In genomic region chr14:20164462-20164861, GRCh38 we compare ENCODE assay signal across 40 cellular contexts. TPM values are rescaled to one million over a fixed set of nuclear protein-coding genes. Genes with fewer than 3 reads are reported as not detected.
"Had no signal": no experiment of that assay in that cellular context is flagged by ENCODE, and none has a peak within 500 bp of the region (broad histone marks: within the 10 kb centered on the region; RNA-seq: fewer than 3 reads in every experiment).

No MANE protein-coding gene starts in this region.

- H3K27me3 Mint-ChIP-seq: activated CD4-positive, alpha-beta T cell treated with anti-CD3 and anti-CD28 coated beads, Interleukin-2, amount 10 ng/mL, durations not matched to agents 24 days and 14 days had no signal

- H3K36me3 Mint-ChIP-seq: activated CD4-positive, alpha-beta memory T cell treated with anti-CD3 and anti-CD28 coated beads for 36 hours; activated naive CD8-positive, alpha-beta T cell treated with anti-CD3 and anti-CD28 coated beads for 36 hours had no signal

- H3K4me3 Mint-ChIP-seq: activated B cell treated with CpG ODN at 0.5 μM for 24 hours; activated CD4-positive, alpha-beta memory T cell treated with anti-CD3 and anti-CD28 coated beads for 36 hours; activated CD4-positive, alpha-beta T cell treated with anti-CD3 and anti-CD28 coated beads, Interleukin-2, amount 10 ng/mL, durations not matched to agents 24 days and 14 days; activated CD8-positive, alpha-beta T cell treated with anti-CD3 and anti-CD28 coated beads for 36 hours; activated naive CD4-positive, alpha-beta T cell treated with anti-CD3 and anti-CD28 coated beads for 36 hours; activated naive CD8-positive, alpha-beta T cell treated with anti-CD3 and anti-CD28 coated beads for 36 hours; activated T-cell treated with anti-CD3 and anti-CD28 coated beads, Interleukin-2, amount 50 U/mL, for 4 hours; activated T-cell treated with anti-CD3 and anti-CD28 coated beads, Interleukin-2, amount 50 U/mL, for 72 hours; activated T-helper 1 cell treated with anti-CD3 and anti-CD28 coated beads, Interleukin-12 subunit alpha, Interleukin-12 subunit beta, Interleukin-2, Interleukin-4 antibody, amounts not matched to agents 30 ng/mL and 10 ng/mL and 1 ng/mL, durations not matched to agents 14 hours and 24 hours and 36 hours; activated T-helper 17 cell treated with anti-CD3 and anti-CD28 coated beads, Interleukin-2, amount 50 U/mL, for 72 hours; central memory CD8-positive, alpha-beta T cell; T-helper 1 cell treated with Interleukin-12 subunit alpha and Interleukin-12 subunit beta and Interleukin-4 antibody, amounts not matched to agents 30 μg/mL and 1 μg/mL, for 36 hours; T-helper 2 cell treated with Interferon-gamma antibody and Interleukin-4, amounts not matched to agents 5 μg/mL and 100 μg/mL, for 36 hours had no signal

- H3K4me3 ChIP-seq: adrenal gland, body of pancreas, breast epithelium had no signal

- H3K27ac ChIP-seq: adrenal gland, body of pancreas, brain microvascular endothelial cell, breast epithelium, VCaP had no signal

- H3K27ac Mint-ChIP-seq: activated B cell treated with CpG ODN at 0.5 μM for 24 hours; activated CD4-positive, alpha-beta memory T cell treated with anti-CD3 and anti-CD28 coated beads for 36 hours; activated CD4-positive, alpha-beta T cell treated with anti-CD3 and anti-CD28 coated beads, Interleukin-2, amount 10 ng/mL, durations not matched to agents 24 days and 14 days; activated CD8-positive, alpha-beta T cell treated with anti-CD3 and anti-CD28 coated beads for 36 hours; activated naive CD4-positive, alpha-beta T cell treated with anti-CD3 and anti-CD28 coated beads for 36 hours; activated naive CD4-positive, alpha-beta T cell treated with anti-CD3 and anti-CD28 coated beads, Interleukin-2, amount 50 U/mL, for 72 hours; activated naive CD8-positive, alpha-beta T cell treated with anti-CD3 and anti-CD28 coated beads for 36 hours; activated T-cell treated with anti-CD3 and anti-CD28 coated beads, Interleukin-2, amount 50 U/mL, for 72 hours; activated T-helper 1 cell treated with anti-CD3 and anti-CD28 coated beads, Interleukin-12 subunit alpha, Interleukin-12 subunit beta, Interleukin-2, Interleukin-4 antibody, amounts not matched to agents 30 ng/mL and 10 ng/mL and 1 ng/mL, durations not matched to agents 14 hours and 24 hours and 36 hours; activated T-helper 17 cell treated with anti-CD3 and anti-CD28 coated beads, Interleukin-2, amount 50 U/mL, for 72 hours; T-helper 1 cell treated with Interleukin-12 subunit alpha and Interleukin-12 subunit beta and Interleukin-4 antibody, amounts not matched to agents 30 μg/mL and 1 μg/mL, for 36 hours; T-helper 2 cell treated with Interferon-gamma antibody and Interleukin-4, amounts not matched to agents 5 μg/mL and 100 μg/mL, for 36 hours had no signal

- H3K36me3 ChIP-seq: adrenal gland, brain microvascular endothelial cell, breast epithelium had no signal

- ATAC-seq: activated CD8-positive, alpha-beta T cell treated with anti-CD3 and anti-CD28 coated beads for 36 hours; activated naive CD4-positive, alpha-beta T cell treated with anti-CD3 and anti-CD28 coated beads, Interleukin-2, amount 50 U/mL, for 72 hours; activated T-cell treated with anti-CD3 and anti-CD28 coated beads, Interleukin-2, amount 50 U/mL, for 4 hours; activated T-cell treated with anti-CD3 and anti-CD28 coated beads, Interleukin-2, amount 50 U/mL, for 72 hours; activated T-helper 17 cell treated with anti-CD3 and anti-CD28 coated beads, Interleukin-2, amount 50 U/mL, for 72 hours; body of pancreas had no signal

- H3K4me1 Mint-ChIP-seq: activated B cell treated with CpG ODN at 0.5 μM for 24 hours; activated CD4-positive, alpha-beta T cell treated with anti-CD3 and anti-CD28 coated beads, Interleukin-2, amount 10 ng/mL, durations not matched to agents 24 days and 14 days; activated naive CD8-positive, alpha-beta T cell treated with anti-CD3 and anti-CD28 coated beads for 36 hours; activated T-helper 17 cell treated with anti-CD3 and anti-CD28 coated beads, Interleukin-2, amount 50 U/mL, for 72 hours; central memory CD8-positive, alpha-beta T cell had no signal

- H3K27me3 ChIP-seq: adrenal gland, body of pancreas, brain microvascular endothelial cell, breast epithelium had no signal

- DNase-seq: activated B cell treated with CpG ODN at 0.5 μM for 24 hours; activated CD4-positive, alpha-beta memory T cell treated with anti-CD3 and anti-CD28 coated beads for 36 hours; activated CD4-positive, alpha-beta T cell treated with anti-CD3 and anti-CD28 coated beads for 4 hours; activated CD4-positive, alpha-beta T cell treated with anti-CD3 and anti-CD28 coated beads, Interleukin-2, amount 10 ng/mL, durations not matched to agents 24 days and 14 days; activated CD4-positive, alpha-beta T cell treated with anti-CD3 and anti-CD28 coated beads, Interleukin-2, amount 50 U/mL, for 1 hour; activated CD4-positive, alpha-beta T cell treated with anti-CD3 and anti-CD28 coated beads, Interleukin-2, amount 50 U/mL, for 4 hours; activated CD4-positive, CD25-positive, alpha-beta regulatory T cell treated with anti-CD3 and anti-CD28 coated beads, Interleukin-2, amount 50 U/mL, for 72 hours; activated CD8-positive, alpha-beta memory T cell treated with anti-CD3 and anti-CD28 coated beads, Interleukin-2, amount 50 U/mL, for 4 hours; activated CD8-positive, alpha-beta T cell treated with anti-CD3 and anti-CD28 coated beads for 36 hours; activated effector memory CD4-positive, alpha-beta T cell treated with anti-CD3 and anti-CD28 coated beads, Interleukin-2, amount 50 U/mL, for 16 hours; activated gamma-delta T cell treated with Interleukin-2 at 50 U/mL for 16 hours; activated naive CD4-positive, alpha-beta T cell; activated naive CD4-positive, alpha-beta T cell treated with anti-CD3 and anti-CD28 coated beads for 36 hours; activated naive CD4-positive, alpha-beta T cell treated with anti-CD3 and anti-CD28 coated beads, Interleukin-2, amount 50 U/mL, for 16 hours; activated naive CD8-positive, alpha-beta T cell treated with anti-CD3 and anti-CD28 coated beads for 36 hours; activated T-cell treated with anti-CD3 and anti-CD28 coated beads for 4 hours; activated T-cell treated with anti-CD3 and anti-CD28 coated beads, Interleukin-2, amount 50 U/mL, for 1 hour; activated T-cell treated with anti-CD3 and anti-CD28 coated beads, Interleukin-2, amount 50 U/mL, for 4 hours; activated T-cell treated with anti-CD3 and anti-CD28 coated beads, Interleukin-2, amount 50 U/mL, for 72 hours; adrenal gland; amniotic stem cell; aorta; body of pancreas; brain microvascular endothelial cell; cerebellar nuclear complex; T-helper 1 cell; T-helper 2 cell; T-helper 9 cell had no signal

- H3K4me1 ChIP-seq: adrenal gland, body of pancreas, breast epithelium had no signal

RNA-seq across cellular contexts. Expression of gene OR4N5, which starts 25.8 kb away (rescaled TPM):
- total RNA-seq: activated B cell treated with CpG ODN at 0.5 μM for 24 hours; activated CD4-positive, alpha-beta memory T cell treated with anti-CD3 and anti-CD28 coated beads for 36 hours; activated CD4-positive, alpha-beta T cell treated with anti-CD3 and anti-CD28 coated beads, Interleukin-2, amount 10 ng/mL, durations not matched to agents 24 days and 14 days; activated CD8-positive, alpha-beta memory T cell treated with anti-CD3 and anti-CD28 coated beads for 36 hours; activated CD8-positive, alpha-beta T cell treated with anti-CD3 and anti-CD28 coated beads for 36 hours; activated naive CD4-positive, alpha-beta T cell treated with anti-CD3 and anti-CD28 coated beads for 36 hours; activated naive CD4-positive, alpha-beta T cell treated with anti-CD3 and anti-CD28 coated beads, Interleukin-2, amount 50 U/mL, for 72 hours; activated naive CD8-positive, alpha-beta T cell treated with anti-CD3 and anti-CD28 coated beads for 36 hours; activated T-cell treated with anti-CD3 and anti-CD28 coated beads, Interleukin-2, amount 50 U/mL, for 4 hours; activated T-cell treated with anti-CD3 and anti-CD28 coated beads, Interleukin-2, amount 50 U/mL, for 72 hours; activated T-helper 1 cell treated with anti-CD3 and anti-CD28 coated beads, Interleukin-12 subunit alpha, Interleukin-12 subunit beta, Interleukin-2, Interleukin-4 antibody, amounts not matched to agents 30 ng/mL and 10 ng/mL and 1 ng/mL, durations not matched to agents 14 hours and 24 hours and 36 hours; activated T-helper 17 cell treated with anti-CD3 and anti-CD28 coated beads, Interleukin-2, amount 50 U/mL, for 72 hours; adrenal gland; aorta; astrocyte; body of pancreas; breast epithelium; cardiac septum; chondrocyte had no signal

RNA-seq across cellular contexts. Expression of gene OR11G2, which starts 26.2 kb away (rescaled TPM):
- total RNA-seq: activated B cell treated with CpG ODN at 0.5 μM for 24 hours; activated CD4-positive, alpha-beta memory T cell treated with anti-CD3 and anti-CD28 coated beads for 36 hours; activated CD4-positive, alpha-beta T cell treated with anti-CD3 and anti-CD28 coated beads, Interleukin-2, amount 10 ng/mL, durations not matched to agents 24 days and 14 days; activated CD8-positive, alpha-beta memory T cell treated with anti-CD3 and anti-CD28 coated beads for 36 hours; activated CD8-positive, alpha-beta T cell treated with anti-CD3 and anti-CD28 coated beads for 36 hours; activated naive CD4-positive, alpha-beta T cell treated with anti-CD3 and anti-CD28 coated beads for 36 hours; activated naive CD4-positive, alpha-beta T cell treated with anti-CD3 and anti-CD28 coated beads, Interleukin-2, amount 50 U/mL, for 72 hours; activated naive CD8-positive, alpha-beta T cell treated with anti-CD3 and anti-CD28 coated beads for 36 hours; activated T-cell treated with anti-CD3 and anti-CD28 coated beads, Interleukin-2, amount 50 U/mL, for 4 hours; activated T-cell treated with anti-CD3 and anti-CD28 coated beads, Interleukin-2, amount 50 U/mL, for 72 hours; activated T-helper 1 cell treated with anti-CD3 and anti-CD28 coated beads, Interleukin-12 subunit alpha, Interleukin-12 subunit beta, Interleukin-2, Interleukin-4 antibody, amounts not matched to agents 30 ng/mL and 10 ng/mL and 1 ng/mL, durations not matched to agents 14 hours and 24 hours and 36 hours; activated T-helper 17 cell treated with anti-CD3 and anti-CD28 coated beads, Interleukin-2, amount 50 U/mL, for 72 hours; adrenal gland; aorta; astrocyte; body of pancreas; breast epithelium; cardiac septum; chondrocyte had no signal

RNA-seq across cellular contexts. Expression of gene OR4K17, which starts 53.9 kb away (rescaled TPM):
- total RNA-seq: activated B cell treated with CpG ODN at 0.5 μM for 24 hours; activated CD4-positive, alpha-beta memory T cell treated with anti-CD3 and anti-CD28 coated beads for 36 hours; activated CD4-positive, alpha-beta T cell treated with anti-CD3 and anti-CD28 coated beads, Interleukin-2, amount 10 ng/mL, durations not matched to agents 24 days and 14 days; activated CD8-positive, alpha-beta memory T cell treated with anti-CD3 and anti-CD28 coated beads for 36 hours; activated CD8-positive, alpha-beta T cell treated with anti-CD3 and anti-CD28 coated beads for 36 hours; activated naive CD4-positive, alpha-beta T cell treated with anti-CD3 and anti-CD28 coated beads for 36 hours; activated naive CD4-positive, alpha-beta T cell treated with anti-CD3 and anti-CD28 coated beads, Interleukin-2, amount 50 U/mL, for 72 hours; activated naive CD8-positive, alpha-beta T cell treated with anti-CD3 and anti-CD28 coated beads for 36 hours; activated T-cell treated with anti-CD3 and anti-CD28 coated beads, Interleukin-2, amount 50 U/mL, for 4 hours; activated T-cell treated with anti-CD3 and anti-CD28 coated beads, Interleukin-2, amount 50 U/mL, for 72 hours; activated T-helper 1 cell treated with anti-CD3 and anti-CD28 coated beads, Interleukin-12 subunit alpha, Interleukin-12 subunit beta, Interleukin-2, Interleukin-4 antibody, amounts not matched to agents 30 ng/mL and 10 ng/mL and 1 ng/mL, durations not matched to agents 14 hours and 24 hours and 36 hours; activated T-helper 17 cell treated with anti-CD3 and anti-CD28 coated beads, Interleukin-2, amount 50 U/mL, for 72 hours; adrenal gland; aorta; astrocyte; body of pancreas; breast epithelium; cardiac septum; chondrocyte had no signal

RNA-seq across cellular contexts. Expression of gene OR11H6, which starts 59.0 kb away (rescaled TPM):
- total RNA-seq: activated B cell treated with CpG ODN at 0.5 μM for 24 hours; activated CD4-positive, alpha-beta memory T cell treated with anti-CD3 and anti-CD28 coated beads for 36 hours; activated CD4-positive, alpha-beta T cell treated with anti-CD3 and anti-CD28 coated beads, Interleukin-2, amount 10 ng/mL, durations not matched to agents 24 days and 14 days; activated CD8-positive, alpha-beta memory T cell treated with anti-CD3 and anti-CD28 coated beads for 36 hours; activated CD8-positive, alpha-beta T cell treated with anti-CD3 and anti-CD28 coated beads for 36 hours; activated naive CD4-positive, alpha-beta T cell treated with anti-CD3 and anti-CD28 coated beads for 36 hours; activated naive CD4-positive, alpha-beta T cell treated with anti-CD3 and anti-CD28 coated beads, Interleukin-2, amount 50 U/mL, for 72 hours; activated naive CD8-positive, alpha-beta T cell treated with anti-CD3 and anti-CD28 coated beads for 36 hours; activated T-cell treated with anti-CD3 and anti-CD28 coated beads, Interleukin-2, amount 50 U/mL, for 4 hours; activated T-cell treated with anti-CD3 and anti-CD28 coated beads, Interleukin-2, amount 50 U/mL, for 72 hours; activated T-helper 1 cell treated with anti-CD3 and anti-CD28 coated beads, Interleukin-12 subunit alpha, Interleukin-12 subunit beta, Interleukin-2, Interleukin-4 antibody, amounts not matched to agents 30 ng/mL and 10 ng/mL and 1 ng/mL, durations not matched to agents 14 hours and 24 hours and 36 hours; activated T-helper 17 cell treated with anti-CD3 and anti-CD28 coated beads, Interleukin-2, amount 50 U/mL, for 72 hours; adrenal gland; aorta; astrocyte; body of pancreas; breast epithelium; cardiac septum; chondrocyte had no signal
